In genomic region chr2:201665420-201666158, GRCh38 we compare ENCODE assay signal across 17 cellular contexts. TPM values are rescaled to one million over a fixed set of nuclear protein-coding genes. Genes with fewer than 3 reads are reported as not detected.
DNase-seq lines count a peak whose midpoint lies in the region; ATAC-seq, FAIRE-seq and TF ChIP-seq lines count a peak whose summit lies in the region.
"Had no signal": no experiment of that assay in that cellular context is flagged by ENCODE, and none has a peak within 500 bp of the region (broad histone marks: within the 10 kb centered on the region; RNA-seq: fewer than 3 reads in every experiment).

No MANE protein-coding gene starts in this region.

- intact Hi-C loops in activated CD4-positive, alpha-beta T cell treated with anti-CD3 and anti-CD28 coated beads, Interleukin-2, amount 10 ng/mL, durations not matched to agents 24 days and 14 days (cut with micrococcal nuclease) = no loop called here

- peak; percentile 36 for TF ChIP-seq CTCF in A549 (IDR thresholded peaks at IDR 0.05)

- TF ChIP-seq RAD21 in A549 (conservative IDR thresholded peaks at IDR 0.05 in 1 of 2, IDR thresholded peaks at IDR 0.05 in 1 of 2) = peak in 1 of 2 experiments; percentile 24; a peak in 1 of 5 replicates

- H3K36me3 Mint-ChIP-seq in activated CD4-positive, alpha-beta T cell treated with anti-CD3 and anti-CD28 coated beads, Interleukin-2, amount 10 ng/mL, durations not matched to agents 24 days and 14 days (ENCODE audit: low read depth) = no peaks in the 10 kb centered on the region
- H3K36me3 Mint-ChIP-seq: naive thymus-derived CD8-positive, alpha-beta T cell had no signal

- H3K4me3 ChIP-seq in A549 = no peak overlapping the region
- H3K4me3 ChIP-seq: BLaER1, lower lobe of right lung had no signal

- WGBS in A549 (ENCODE audit: missing lambda C conversion rate) = 0% methylated on average over 1 of the region's 1 CpG

- H3K27me3 Mint-ChIP-seq in activated CD4-positive, alpha-beta T cell treated with anti-CD3 and anti-CD28 coated beads, Interleukin-2, amount 10 ng/mL, durations not matched to agents 24 days and 14 days = peaks cover 17% of the 10 kb centered on the region

- TF ChIP-seq EP300 in A549 (IDR thresholded peaks at IDR 0.05) = no peak

- H3K4me3 Mint-ChIP-seq in activated CD4-positive, alpha-beta T cell treated with anti-CD3 and anti-CD28 coated beads, Interleukin-2, amount 10 ng/mL, durations not matched to agents 24 days and 14 days = no peak overlapping the region
- H3K4me3 Mint-ChIP-seq: naive thymus-derived CD8-positive, alpha-beta T cell; T-helper 1 cell treated with Interleukin-12 subunit alpha and Interleukin-12 subunit beta and Interleukin-4 antibody, amounts not matched to agents 30 μg/mL and 1 μg/mL, for 36 hours had no signal

- POLR2A ChIA-PET in A549 (lab: Yijun Ruan, JAX) = no interaction called here

- TF ChIP-seq POLR2A in A549 (IDR thresholded peaks at IDR 0.05; ENCODE audit: low read length) = no peak

- H3K27ac ChIP-seq in A549 = no peak overlapping the region
- H3K27ac ChIP-seq: BLaER1, lower lobe of right lung had no signal

- CTCF ChIA-PET in A549 (lab: Yijun Ruan, JAX) = interaction anchor here (0.9 to 2.1 kb wide), 4 partner anchors 9 to 513 kb away, joined by 3 to 6 read pairs (median 4); no protein-coding TSS in a partner anchor

- no peaks in the 10 kb centered on the region for H3K4me1 Mint-ChIP-seq in activated CD4-positive, alpha-beta T cell treated with anti-CD3 and anti-CD28 coated beads, Interleukin-2, amount 10 ng/mL, durations not matched to agents 24 days and 14 days
- H3K4me1 Mint-ChIP-seq: naive thymus-derived CD8-positive, alpha-beta T cell had no signal

- H3K27ac Mint-ChIP-seq in activated CD4-positive, alpha-beta T cell treated with anti-CD3 and anti-CD28 coated beads, Interleukin-2, amount 10 ng/mL, durations not matched to agents 24 days and 14 days = no peak overlapping the region
- H3K27ac Mint-ChIP-seq: naive thymus-derived CD8-positive, alpha-beta T cell; T-helper 1 cell treated with Interleukin-12 subunit alpha and Interleukin-12 subunit beta and Interleukin-4 antibody, amounts not matched to agents 30 μg/mL and 1 μg/mL, for 36 hours had no signal

- ATAC-seq in A549 = no peak
- no peak for ATAC-seq in HG03097 (IDR thresholded peaks at IDR 0.05; ENCODE audit: low FRiP score, unreplicated experiment)
- ATAC-seq: lower lobe of right lung; naive thymus-derived CD8-positive, alpha-beta T cell had no signal

- FAIRE-seq in A549 (lab: Jason Lieb, UNC) = no peak
- FAIRE-seq in RCC 7860 (lab: Jason Lieb, UNC) = peak; percentile 72
- FAIRE-seq: astrocyte had no signal

- H3K4me2 ChIP-seq in A549 = no peak overlapping the region
- H3K4me2 ChIP-seq: BLaER1 had no signal

- H3K9me3 ChIP-seq in A549 = no peaks in the 10 kb centered on the region
- H3K9me3 ChIP-seq: lower lobe of right lung had no signal

- no peaks in the 10 kb centered on the region for H3K9me3 Mint-ChIP-seq in activated CD4-positive, alpha-beta T cell treated with anti-CD3 and anti-CD28 coated beads, Interleukin-2, amount 10 ng/mL, durations not matched to agents 24 days and 14 days
- H3K9me3 Mint-ChIP-seq: naive thymus-derived CD8-positive, alpha-beta T cell; T-helper 1 cell treated with Interleukin-12 subunit alpha and Interleukin-12 subunit beta and Interleukin-4 antibody, amounts not matched to agents 30 μg/mL and 1 μg/mL, for 36 hours had no signal

- H3K4me1 ChIP-seq in A549 = no peaks in the 10 kb centered on the region
- H3K4me1 ChIP-seq: BLaER1, lower lobe of right lung had no signal

- DNase-seq in A549 (ENCODE audit: low read depth in 1 of 2, low spot score in 1 of 2) = no peak
- DNase-seq in ELR (ENCODE audit: low read depth) = peak; percentile 43
- DNase-seq in RCC 7860 (ENCODE audit: low spot score) = peak; percentile 31
- DNase-seq in fibroblast of gingiva (ENCODE audit: low read depth) = peak; percentile 30
- DNase-seq in NCI-H774 (lab: John Stamatoyannopoulos, UW) = no peak
- no peak for DNase-seq in NCI-H2029 (lab: John Stamatoyannopoulos, UW)
- DNase-seq in activated CD4-positive, alpha-beta T cell treated with anti-CD3 and anti-CD28 coated beads, Interleukin-2, amount 10 ng/mL, durations not matched to agents 24 days and 14 days = no peak
- DNase-seq: activated gamma-delta T cell; lower lobe of right lung; naive thymus-derived CD8-positive, alpha-beta T cell; NCI-H187; NCI-H524 had no signal

TF ChIP-seq in A549, 52 proteins besides CTCF, POLR2A, EP300 and RAD21:
- TF ChIP-seq KDM1A (IDR thresholded peaks at IDR 0.05; ENCODE audit: low read depth) (no peak), SMC3 (IDR thresholded peaks at IDR 0.05) (0 out of 3 replicates have a peak, but pooled peaks have one; percentile 18), HMGXB4 (CRISPR knock-in tag; IDR thresholded peaks at IDR 0.05; ENCODE audit: borderline replicate concordance) (no peak), ZNF302 (CRISPR knock-in tag; IDR thresholded peaks at IDR 0.05) (no peak)
TF ChIP-seq in A549: peak in this region for 1.

RNA-seq across cellular contexts. Expression of gene TMEM237, which starts 22.3 kb away (rescaled TPM):
- 34.8 and 37.1 TPM in 2 replicates for polyA plus RNA-seq in A549 (2011; rRNA removed)
- polyA plus RNA-seq in A549 (2012; cell fraction: cytosol; rRNA removed) = 15.7 and 17.0 TPM in 2 replicates
- polyA plus RNA-seq in A549 (2012; cell fraction: nucleus; rRNA removed) = 6.5 and 10.9 TPM in 2 replicates
- polyA plus RNA-seq in A549 (2017; fragmentation: RNase III; extraction: RNeasy Plus Mini Kit Qiagen cat#74134 plus additional on column Dnase treatment) = 15.7 to 20.1 TPM (median 19.6 TPM) in 3 replicates
- 16.4 and 19.7 TPM in 2 replicates for polyA minus RNA-seq in A549 (2011; rRNA and poly(A)+ RNA removed)
- total RNA-seq in activated CD4-positive, alpha-beta T cell treated with anti-CD3 and anti-CD28 coated beads, Interleukin-2, amount 10 ng/mL, durations not matched to agents 24 days and 14 days = 18.1 and 18.8 TPM in 2 replicates

RNA-seq across cellular contexts. Expression of gene MPP4, which starts 32.9 kb away (rescaled TPM):
- polyA plus RNA-seq in A549 (2011; rRNA removed) = 0.06 and 0.12 TPM in 2 replicates
- 0.05 and 0.08 TPM in 2 replicates for polyA plus RNA-seq in A549 (2012; cell fraction: cytosol; rRNA removed)
- 0.20 and 0.24 TPM in 2 replicates for polyA plus RNA-seq in A549 (2012; cell fraction: nucleus; rRNA removed)
- polyA plus RNA-seq in A549 (2017; fragmentation: RNase III; extraction: RNeasy Plus Mini Kit Qiagen cat#74134 plus additional on column Dnase treatment) = 0.16 to 0.21 TPM (median 0.19 TPM) in 3 replicates
- 0.25 TPM in 1 of 2 replicates, not detected in the other for polyA minus RNA-seq in A549 (2011; rRNA and poly(A)+ RNA removed)
- not detected in 2 replicates for total RNA-seq in activated CD4-positive, alpha-beta T cell treated with anti-CD3 and anti-CD28 coated beads, Interleukin-2, amount 10 ng/mL, durations not matched to agents 24 days and 14 days
- total RNA-seq: naive thymus-derived CD8-positive, alpha-beta T cell; renal cortical epithelial cell had no signal
- polyA plus RNA-seq: naive thymus-derived CD8-positive, alpha-beta T cell had no signal

Comparison
In these comparisons a context has a peak if more than half of its experiments do, and no peak if none do; other contexts are left out.
1. DNase-seq: peak in ELR (single experiment), RCC 7860 (single experiment) and fibroblast of gingiva (single experiment); none in A549 (0 of 2), NCI-H774 (single experiment), NCI-H2029 (single experiment) and activated CD4-positive, alpha-beta T cell treated with anti-CD3 and anti-CD28 coated beads, Interleukin-2, amount 10 ng/mL, durations not matched to agents 24 days and 14 days (single experiment).